Comparison of ENCODE assay signal across 20 cellular contexts in the genomic region with DNA sequence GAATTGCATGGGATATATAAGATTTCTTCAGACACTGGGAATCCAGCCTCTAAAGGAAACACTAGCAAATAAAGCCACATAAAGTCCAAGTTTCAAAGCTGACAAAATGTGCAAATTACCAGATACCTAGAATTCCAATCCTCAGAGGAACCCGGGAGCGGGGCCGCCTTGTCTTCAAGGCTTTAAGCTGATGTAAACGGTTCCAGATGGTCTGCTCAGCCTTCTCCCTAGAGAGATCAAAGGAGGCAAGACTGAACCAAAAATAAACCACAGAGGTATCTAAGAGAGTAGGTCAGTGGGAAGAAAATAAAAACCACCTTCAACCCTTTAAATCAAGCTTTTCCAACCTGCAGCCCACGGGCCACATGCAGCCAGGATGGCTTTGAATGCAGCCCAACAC. TPM values are rescaled to one million over a fixed set of nuclear protein-coding genes. Genes with fewer than 3 reads are reported as not detected.
A peak's percentile ranks its signal among the peaks of the same experiment; 100 is the strongest.
DNase-seq lines count a peak whose midpoint lies in the region; FAIRE-seq and TF ChIP-seq lines count a peak whose summit lies in the region.
"Had no signal": no experiment of that assay in that cellular context is flagged by ENCODE, and none has a peak within 500 bp of the region (broad histone marks: within the 10 kb centered on the region; RNA-seq: fewer than 3 reads in every experiment).

No MANE protein-coding gene starts in this region.

- H3K36me3 ChIP-seq in osteoblast (ENCODE audit: insufficient read depth, low read length): peaks cover 24% of the 10 kb centered on the region

- no peak for TF ChIP-seq POLR2A in GM12892 (IDR thresholded peaks at IDR 0.05; ENCODE audit: low read depth, low read length)

- no peak overlapping the region for H2AFZ ChIP-seq in osteoblast (ENCODE audit: low read length)

- H3K27me3 Mint-ChIP-seq in activated T-cell treated with anti-CD3 and anti-CD28 coated beads, Interleukin-2, amount 50 U/mL, for 24 hours: no peaks in the 10 kb centered on the region
- H3K27me3 Mint-ChIP-seq: activated CD8-positive, alpha-beta T cell treated with anti-CD3 and anti-CD28 coated beads for 36 hours; naive thymus-derived CD4-positive, alpha-beta T cell had no signal

- no peak overlapping the region for H3K4me2 ChIP-seq in osteoblast (ENCODE audit: insufficient read depth, low read length)

- no peak for TF ChIP-seq CTCF in osteoblast (IDR thresholded peaks at IDR 0.05; ENCODE audit: extremely low read depth, low read depth, low read length)

- FAIRE-seq in GM12892 (lab: Jason Lieb, UNC): no peak
- FAIRE-seq: frontal cortex, kidney had no signal

- peak; percentile 87 for DNase-seq in D341Med (ENCODE audit: low spot score)
- DNase-seq in NCI-H524 treated with DMSO at 0.1 percent for 48 hours (lab: John Stamatoyannopoulos, UW): peak; percentile 56
- DNase-seq in dedifferentiated amniotic fluid mesenchymal stem cell (ENCODE audit: extremely low spot score): peak; percentile 88
- DNase-seq in osteoblast (ENCODE audit: insufficient read length, low spot score, missing footprints): peak; percentile 91
- DNase-seq in stimulated activated CD4-positive, alpha-beta T cell treated with anti-CD3 and anti-CD28 coated beads, Interleukin-1b, Interleukin-23, amount 100 ng/mL, for 48 hours: no peak
- no peak for DNase-seq in GM12892 (ENCODE audit: insufficient read length)
- DNase-seq in hippocampal formation (lab: John Stamatoyannopoulos, UW): no peak
- no peak for DNase-seq in activated T-cell treated with anti-CD3 and anti-CD28 coated beads, Interleukin-2, amount 50 U/mL, for 24 hours
- DNase-seq: activated CD8-positive, alpha-beta T cell treated with anti-CD3 and anti-CD28 coated beads for 36 hours; cortex of kidney; KG1; kidney; naive thymus-derived CD4-positive, alpha-beta T cell; NCI-H1417 treated with DMSO at 0.1 percent for 48 hours; NCI-H526; right lobe of liver; substantia nigra; T-helper 9 cell had no signal

- H3K4me3 ChIP-seq in osteoblast (ENCODE audit: insufficient read depth, low read length): no peak overlapping the region
- H3K4me3 ChIP-seq: right lobe of liver had no signal

- H3K9me3 ChIP-seq in osteoblast (ENCODE audit: low read depth, low read length): no peaks in the 10 kb centered on the region
- H3K9me3 ChIP-seq: right lobe of liver had no signal

- H3K27ac ChIP-seq in osteoblast (ENCODE audit: low read depth, low read length): no peak overlapping the region
- H3K27ac ChIP-seq: right lobe of liver, RWPE1 had no signal

- no peak overlapping the region for H3K27ac Mint-ChIP-seq in activated T-cell treated with anti-CD3 and anti-CD28 coated beads, Interleukin-2, amount 50 U/mL, for 24 hours
- H3K27ac Mint-ChIP-seq: activated CD8-positive, alpha-beta T cell treated with anti-CD3 and anti-CD28 coated beads for 36 hours; naive thymus-derived CD4-positive, alpha-beta T cell had no signal

- H4K20me1 ChIP-seq in osteoblast (ENCODE audit: insufficient read depth, low read length): no peaks in the 10 kb centered on the region

- H3K9me3 Mint-ChIP-seq in activated T-cell treated with anti-CD3 and anti-CD28 coated beads, Interleukin-2, amount 50 U/mL, for 24 hours: no peaks in the 10 kb centered on the region
- H3K9me3 Mint-ChIP-seq: activated CD8-positive, alpha-beta T cell treated with anti-CD3 and anti-CD28 coated beads for 36 hours; naive thymus-derived CD4-positive, alpha-beta T cell had no signal

- H3K27me3 ChIP-seq in osteoblast (ENCODE audit: insufficient read depth, low read length): no peaks in the 10 kb centered on the region
- H3K27me3 ChIP-seq: right lobe of liver had no signal

- peaks cover 82% of the 10 kb centered on the region for H3K36me3 Mint-ChIP-seq in activated T-cell treated with anti-CD3 and anti-CD28 coated beads, Interleukin-2, amount 50 U/mL, for 24 hours (ENCODE audit: low read depth)

- H3K4me1 Mint-ChIP-seq in activated T-cell treated with anti-CD3 and anti-CD28 coated beads, Interleukin-2, amount 50 U/mL, for 24 hours (ENCODE audit: low read depth): peaks cover 10% of the 10 kb centered on the region

- H3K4me1 ChIP-seq in osteoblast (ENCODE audit: insufficient read depth, low read length): peaks cover 4% of the 10 kb centered on the region
- H3K4me1 ChIP-seq: right lobe of liver had no signal

- peaks cover 21% of the 10 kb centered on the region for H3K79me2 ChIP-seq in osteoblast (ENCODE audit: insufficient read depth, low read length)

- H3K4me3 Mint-ChIP-seq in activated T-cell treated with anti-CD3 and anti-CD28 coated beads, Interleukin-2, amount 50 U/mL, for 24 hours: no peak overlapping the region
- H3K4me3 Mint-ChIP-seq: activated CD8-positive, alpha-beta T cell treated with anti-CD3 and anti-CD28 coated beads for 36 hours; naive thymus-derived CD4-positive, alpha-beta T cell had no signal

RNA-seq across cellular contexts. Expression of a gene that starts 9.3 kb away (rescaled TPM):
- 14.4 and 16.6 TPM in 2 replicates for total RNA-seq in osteoblast
- polyA plus RNA-seq in GM12892 (2012; ENCODE audit: missing spikeins): 26.7 TPM

RNA-seq across cellular contexts. Expression of a gene that starts 51.5 kb away (rescaled TPM):
- 27.1 and 27.5 TPM in 2 replicates for total RNA-seq in osteoblast
- 1.0 TPM for polyA plus RNA-seq in GM12892 (2012; ENCODE audit: missing spikeins)

Comparison
In these comparisons a context has a peak if more than half of its experiments do, and no peak if none do; other contexts are left out.
1. DNase-seq: peak in D341Med (single experiment), NCI-H524 treated with DMSO at 0.1 percent for 48 hours (single experiment), dedifferentiated amniotic fluid mesenchymal stem cell (single experiment) and osteoblast (single experiment); none in stimulated activated CD4-positive, alpha-beta T cell treated with anti-CD3 and anti-CD28 coated beads, Interleukin-1b, Interleukin-23, amount 100 ng/mL, for 48 hours (single experiment), GM12892 (single experiment), hippocampal formation (0 of 2) and activated T-cell treated with anti-CD3 and anti-CD28 coated beads, Interleukin-2, amount 50 U/mL, for 24 hours (single experiment).